In the genomic region with DNA sequence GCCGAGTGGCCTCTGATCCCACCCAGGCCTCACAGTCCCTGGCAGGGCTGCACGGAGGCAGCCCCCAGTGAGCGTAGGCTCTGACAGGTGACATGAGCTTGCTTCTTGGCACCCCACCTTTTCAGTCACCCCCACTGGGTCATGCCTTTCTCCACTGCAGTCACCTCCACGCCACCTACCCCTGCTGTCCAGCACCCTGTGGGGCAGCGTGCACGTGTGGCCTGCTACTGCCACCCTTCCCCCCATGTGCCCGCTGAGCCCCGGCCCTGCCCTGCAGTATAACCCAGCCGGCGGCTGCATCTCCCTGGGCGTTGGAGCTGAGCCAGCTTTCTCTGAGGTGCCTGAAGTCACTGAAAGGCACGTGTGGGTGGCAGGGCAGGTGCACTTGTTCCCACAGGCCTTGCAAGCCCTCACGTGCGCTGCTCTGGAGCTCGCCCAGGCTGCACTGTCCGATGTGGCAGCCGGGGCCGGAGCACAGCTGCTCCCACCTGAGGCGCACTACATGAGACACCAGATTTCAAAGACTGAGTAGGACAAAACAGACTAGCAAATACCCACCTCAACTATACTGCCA, we compare ENCODE assay signal across 13 cellular contexts.
A peak's percentile ranks its signal among the peaks of the same experiment; 100 is the strongest.
DNase-seq lines count a peak whose midpoint lies in the region; ATAC-seq and TF ChIP-seq lines count a peak whose summit lies in the region.
"Had no signal": no experiment of that assay in that cellular context is flagged by ENCODE, and none has a peak within 500 bp of the region (broad histone marks: within the 10 kb centered on the region; RNA-seq: fewer than 3 reads in every experiment).

No MANE protein-coding gene starts in this region.

- no peaks in the 10 kb centered on the region for H3K4me1 Mint-ChIP-seq in CD14-positive monocyte

- H3K4me3 Mint-ChIP-seq in CD14-positive monocyte = no peak overlapping the region
- H3K4me3 Mint-ChIP-seq: activated T-cell treated with anti-CD3 and anti-CD28 coated beads, Interleukin-2, amount 50 U/mL, for 72 hours had no signal

- ATAC-seq in left colon = peak; percentile 89
- ATAC-seq: activated T-cell treated with anti-CD3 and anti-CD28 coated beads, Interleukin-2, amount 50 U/mL, for 72 hours had no signal

- no peaks in the 10 kb centered on the region for H3K9me3 ChIP-seq in esophagus muscularis mucosa
- H3K9me3 ChIP-seq: adrenal gland, SJSA1 had no signal

- no peaks in the 10 kb centered on the region for H3K4me1 ChIP-seq in esophagus muscularis mucosa
- H3K4me1 ChIP-seq: adrenal gland, SJSA1 had no signal

- no peak for TF ChIP-seq EP300 in esophagus muscularis mucosa (IDR thresholded peaks at IDR 0.05)

- peaks cover 0 to 4% (median 0%) of the 10 kb centered on the region in 3 donors for H3K27me3 Mint-ChIP-seq in CD14-positive monocyte (ENCODE audit: low read depth in 3 of 3)

- peaks cover 0 to 12% (median 2%) of the 10 kb centered on the region in 7 donors for H3K9me3 Mint-ChIP-seq in CD14-positive monocyte
- H3K9me3 Mint-ChIP-seq: activated T-cell treated with anti-CD3 and anti-CD28 coated beads, Interleukin-2, amount 50 U/mL, for 72 hours had no signal

- H3K36me3 ChIP-seq in esophagus muscularis mucosa = peaks cover 65 to 89% (median 77%) of the 10 kb centered on the region in 4 donors

- peak overlapping the region in 1 of 7 donors; percentile 14 for H3K27ac Mint-ChIP-seq in CD14-positive monocyte
- H3K27ac Mint-ChIP-seq: activated T-cell treated with anti-CD3 and anti-CD28 coated beads, Interleukin-2, amount 50 U/mL, for 72 hours had no signal

- no peak overlapping the region for H3K27ac ChIP-seq in esophagus muscularis mucosa (replicated peaks in 1 of 4)
- H3K27ac ChIP-seq: adrenal gland, SJSA1 had no signal

- H3K4me3 ChIP-seq in esophagus muscularis mucosa = no peak overlapping the region
- H3K4me3 ChIP-seq: adrenal gland, SJSA1 had no signal

- H3K27me3 ChIP-seq in esophagus muscularis mucosa = no peaks in the 10 kb centered on the region
- H3K27me3 ChIP-seq: adrenal gland, SJSA1 had no signal

- peaks cover 73 to 97% of the 10 kb centered on the region in 2 donors for H3K36me3 Mint-ChIP-seq in CD14-positive monocyte

- WGBS in esophagus muscularis mucosa = 86% methylated on average over 18 of the region's 19 CpGs

- DNase-seq in COR-L47 (lab: John Stamatoyannopoulos, UW) (peak; percentile 87), NCI-H1092 (lab: John Stamatoyannopoulos, UW) (peak; percentile 62), NCI-H510A (lab: John Stamatoyannopoulos, UW) (peak; percentile 54), left colon (peak; percentile 72 to 84), esophagus muscularis mucosa (ENCODE audit: extremely low spot score) (no peak), superior temporal gyrus (ENCODE audit: extremely low spot score) (no peak), inferior parietal cortex (ENCODE audit: extremely low spot score) (no peak), CD14-positive monocyte (ENCODE audit: low spot score) (no peak)
- DNase-seq: activated CD4-positive, alpha-beta T cell treated with anti-CD3 and anti-CD28 coated beads, Interleukin-2, amount 50 U/mL, for 1 hour; activated T-cell treated with anti-CD3 and anti-CD28 coated beads, Interleukin-2, amount 50 U/mL, for 72 hours; AML-193 had no signal

- intact Hi-C loops in left colon (cut with DNase I, micrococcal nuclease) = no loop called here
- intact Hi-C loops in esophagus muscularis mucosa (cut with DNase I) = no loop called here
- intact Hi-C loops in CD14-positive monocyte (cut with micrococcal nuclease) = no loop called here

- no peak for TF ChIP-seq CTCF in esophagus muscularis mucosa (IDR thresholded peaks at IDR 0.05)
- TF ChIP-seq CTCF in CD14-positive monocyte (IDR thresholded peaks at IDR 0.05) = no peak

- TF ChIP-seq POLR2A in esophagus muscularis mucosa (IDR thresholded peaks at IDR 0.05; ENCODE audit: low read depth) = no peak

Comparison
In these comparisons a context has a peak if more than half of its experiments do, and no peak if none do; other contexts are left out.
1. DNase-seq: peak in COR-L47 (single experiment), NCI-H1092 (single experiment), NCI-H510A (single experiment) and left colon (2 of 2); none in esophagus muscularis mucosa (single experiment), superior temporal gyrus (single experiment), inferior parietal cortex (single experiment) and CD14-positive monocyte (single experiment).